ENCODE assay signal across 1 cellular context in genomic region chr11:77637345-77638165, GRCh38.
TF ChIP-seq lines count a peak whose summit lies in the region.

TSS of gene CLNS1A (minus strand) at chr11:77637794. CDS start at chr11:77637714, 80 bp downstream.

TF ChIP-seq in A549, 52 proteins besides CTCF, POLR2A, EP300 and RAD21 (continued from another document):
- TF ChIP-seq E2F6 (IDR thresholded peaks at IDR 0.05; ENCODE audit: borderline replicate concordance, low read depth) (peak; percentile 78), BCL3 (IDR thresholded peaks at IDR 0.05) (peak; percentile 91; the same call in 2 of the 3 replicates), KDM5A (IDR thresholded peaks at IDR 0.05) (peak; percentile 79), MYC (IDR thresholded peaks at IDR 0.05; ENCODE audit: borderline replicate concordance, low read length) (peak; percentile 76; the same call in 1 of the 2 replicates)
